15 cellular contexts compared by ENCODE assay signal in genomic region chr1:66729130-66729922, GRCh38. TPM values are rescaled to one million over a fixed set of nuclear protein-coding genes. Genes with fewer than 3 reads are reported as not detected.
DNase-seq lines count a peak whose midpoint lies in the region; ATAC-seq and TF ChIP-seq lines count a peak whose summit lies in the region.
"Had no signal": no experiment of that assay in that cellular context is flagged by ENCODE, and none has a peak within 500 bp of the region (broad histone marks: within the 10 kb centered on the region; RNA-seq: fewer than 3 reads in every experiment).

No MANE protein-coding gene starts in this region.

- H3K79me2 ChIP-seq in mammary epithelial cell (ENCODE audit: insufficient read depth, low read length), result no peaks in the 10 kb centered on the region

- ATAC-seq in GM18519 (IDR thresholded peaks at IDR 0.05; ENCODE audit: low FRiP score, unreplicated experiment), result no peak
- ATAC-seq in HG02840 (IDR thresholded peaks at IDR 0.05; ENCODE audit: low FRiP score, unreplicated experiment), result no peak
- ATAC-seq in stimulated activated naive B cell treated with anti-CD40 and anti-IgM and Interleukin-4, amounts not matched to agents 10 μg/mL and 1 μg/mL and 100 μg/mL, for 72 hours (replicated peaks), result no peak
- ATAC-seq: stimulated activated effector memory CD8-positive, alpha-beta T cell treated with anti-CD3 and anti-CD28 coated beads, Interleukin-12 subunit alpha, Interleukin-12 subunit beta, amount 100 ng/mL, for 72 hours had no signal

- H3K4me3 Mint-ChIP-seq in stimulated activated naive B cell treated with anti-CD40 and anti-IgM and Interleukin-4, amounts not matched to agents 10 μg/mL and 1 μg/mL and 100 μg/mL, for 72 hours, result no peak overlapping the region
- H3K4me3 Mint-ChIP-seq: stimulated activated effector memory CD8-positive, alpha-beta T cell treated with anti-CD3 and anti-CD28 coated beads, Interleukin-12 subunit alpha, Interleukin-12 subunit beta, amount 100 ng/mL, for 72 hours had no signal

- dilution Hi-C loops in mammary epithelial cell (cut with HindIII; ENCODE audit: low sequenced_read_pairs), result no loop called here

- no peak overlapping the region for H3K9ac ChIP-seq in mammary epithelial cell (ENCODE audit: insufficient read depth, low read length)

- peaks cover 2 to 20% of the 10 kb centered on the region in 2 donors for H3K4me1 Mint-ChIP-seq in stimulated activated naive B cell treated with anti-CD40 and anti-IgM and Interleukin-4, amounts not matched to agents 10 μg/mL and 1 μg/mL and 100 μg/mL, for 72 hours

- H3K4me3 ChIP-seq in mammary epithelial cell (replicated peaks in 1 of 3; ENCODE audit: insufficient read depth in 1 of 3, low read depth in 2 of 3, low read length in 3 of 3), result no peak overlapping the region
- H3K4me3 ChIP-seq: HAP-1, skin epidermis had no signal

- no peak for TF ChIP-seq CTCF in mammary epithelial cell (conservative IDR thresholded peaks at IDR 0.05 in 1 of 2, IDR thresholded peaks at IDR 0.05 in 1 of 2; ENCODE audit: extremely low read depth in 1 of 2, insufficient read depth in 1 of 2, low read depth in 1 of 2, low read length in 2 of 2)

- CTCF ChIA-PET in mammary epithelial cell (lab: Charles Lee; ENCODE audit: low non-redundant PET), result no interaction called here

- H3K27ac ChIP-seq in mammary epithelial cell (ENCODE audit: insufficient read depth, low read depth, low read length), result no peak overlapping the region

- peak in 4 of 6 experiments; percentile 4 to 63 (median 54) for DNase-seq in stimulated activated naive CD4-positive, alpha-beta T cell (lab: John Stamatoyannopoulos, UW)
- no peak for DNase-seq in stimulated activated naive CD4-positive, alpha-beta T cell treated with Interleukin-2 at 50 U/mL for 16 hours (lab: John Stamatoyannopoulos, UW)
- DNase-seq in NCI-H526 (lab: John Stamatoyannopoulos, UW) (peak; percentile 78 to 86), mammary epithelial cell (peak; percentile 43)
- no peak for DNase-seq in NK-92 treated with Interleukin-12 subunit alpha and Interleukin-12 subunit beta, amount 100 ng/mL, for 24 hours (lab: John Stamatoyannopoulos, UW)
- DNase-seq in stimulated activated naive B cell treated with anti-CD40 and anti-IgM and Interleukin-4, amounts not matched to agents 10 μg/mL and 1 μg/mL and 100 μg/mL, for 72 hours, result no peak
- DNase-seq: cerebellar nuclear complex, glutamatergic neuron, midbrain, NCI-H187 treated with DMSO at 0.1 percent for 48 hours had no signal

- intact Hi-C loops in mammary epithelial cell (cut with micrococcal nuclease), result no loop called here

- H3K36me3 ChIP-seq in mammary epithelial cell (ENCODE audit: insufficient read depth, low read length), result no peaks in the 10 kb centered on the region
- H3K36me3 ChIP-seq: HAP-1 had no signal

- no peak overlapping the region for H3K27ac Mint-ChIP-seq in stimulated activated naive B cell treated with anti-CD40 and anti-IgM and Interleukin-4, amounts not matched to agents 10 μg/mL and 1 μg/mL and 100 μg/mL, for 72 hours
- H3K27ac Mint-ChIP-seq: stimulated activated effector memory CD8-positive, alpha-beta T cell treated with anti-CD3 and anti-CD28 coated beads, Interleukin-12 subunit alpha, Interleukin-12 subunit beta, amount 100 ng/mL, for 72 hours had no signal

- BruUV-seq in mammary epithelial cell (replicated peaks; lab: Mats Ljungman, UMichigan), result no TSS peak

- no peaks in the 10 kb centered on the region for H3K9me3 ChIP-seq in mammary epithelial cell (replicated peaks; ENCODE audit: insufficient read depth, low read length)
- H3K9me3 ChIP-seq: HAP-1 had no signal

- no peaks in the 10 kb centered on the region for H3K4me1 ChIP-seq in mammary epithelial cell (ENCODE audit: insufficient read depth, low read length)

- peaks cover 2 to 4% of the 10 kb centered on the region in 2 donors for H3K9me3 Mint-ChIP-seq in stimulated activated naive B cell treated with anti-CD40 and anti-IgM and Interleukin-4, amounts not matched to agents 10 μg/mL and 1 μg/mL and 100 μg/mL, for 72 hours
- H3K9me3 Mint-ChIP-seq: stimulated activated effector memory CD8-positive, alpha-beta T cell treated with anti-CD3 and anti-CD28 coated beads, Interleukin-12 subunit alpha, Interleukin-12 subunit beta, amount 100 ng/mL, for 72 hours had no signal

- H3K4me2 ChIP-seq in mammary epithelial cell (ENCODE audit: insufficient read depth, low read depth, low read length), result no peak overlapping the region

- no peaks in the 10 kb centered on the region for H3K27me3 ChIP-seq in mammary epithelial cell (ENCODE audit: insufficient read depth, low read length)

- peaks cover 16 to 19% of the 10 kb centered on the region in 2 donors for H3K27me3 Mint-ChIP-seq in stimulated activated naive B cell treated with anti-CD40 and anti-IgM and Interleukin-4, amounts not matched to agents 10 μg/mL and 1 μg/mL and 100 μg/mL, for 72 hours

- H4K20me1 ChIP-seq in mammary epithelial cell (ENCODE audit: insufficient read depth, low read length), result no peaks in the 10 kb centered on the region

- no peak overlapping the region for H2AFZ ChIP-seq in mammary epithelial cell (ENCODE audit: low read depth, low read length)

- no peaks in the 10 kb centered on the region for H3K36me3 Mint-ChIP-seq in stimulated activated naive B cell treated with anti-CD40 and anti-IgM and Interleukin-4, amounts not matched to agents 10 μg/mL and 1 μg/mL and 100 μg/mL, for 72 hours
- H3K36me3 Mint-ChIP-seq: stimulated activated effector memory CD8-positive, alpha-beta T cell treated with anti-CD3 and anti-CD28 coated beads, Interleukin-12 subunit alpha, Interleukin-12 subunit beta, amount 100 ng/mL, for 72 hours had no signal

- in situ Hi-C loops in mammary epithelial cell (cut with MboI; ENCODE audit: low sequenced_read_pairs in 2 of 2), result no loop called here

- 58% methylated on average over 7 of the region's 9 CpGs for WGBS in mammary epithelial cell (ENCODE audit: low coverage, missing lambda C conversion rate)

RNA-seq across cellular contexts. Expression of gene DYNLT5, which starts 22.9 kb away (rescaled TPM):
- not detected for total RNA-seq in mammary epithelial cell
- polyA plus RNA-seq in mammary epithelial cell, result not detected
- polyA minus RNA-seq in mammary epithelial cell, result not detected

Comparison
In these comparisons a context has a peak if more than half of its experiments do, and no peak if none do; other contexts are left out.
1. DNase-seq: peak in stimulated activated naive CD4-positive, alpha-beta T cell (4 of 6), NCI-H526 (2 of 2) and mammary epithelial cell (single experiment); none in stimulated activated naive CD4-positive, alpha-beta T cell treated with Interleukin-2 at 50 U/mL for 16 hours (single experiment), NK-92 treated with Interleukin-12 subunit alpha and Interleukin-12 subunit beta, amount 100 ng/mL, for 24 hours (single experiment) and stimulated activated naive B cell treated with anti-CD40 and anti-IgM and Interleukin-4, amounts not matched to agents 10 μg/mL and 1 μg/mL and 100 μg/mL, for 72 hours (single experiment).